In genomic region chr3:40584625-40585189, GRCh38 we compare ENCODE assay signal across 8 cellular contexts. TPM values are rescaled to one million over a fixed set of nuclear protein-coding genes. Genes with fewer than 3 reads are reported as not detected.
DNase-seq lines count a peak whose midpoint lies in the region; ATAC-seq and TF ChIP-seq lines count a peak whose summit lies in the region.

No MANE protein-coding gene starts in this region.

- TF ChIP-seq POLR2A in adrenal gland (IDR thresholded peaks at IDR 0.05), result no peak

- H3K4me3 ChIP-seq in LNCaP clone FGC (ENCODE audit: low read depth, low read length) (no peak overlapping the region), adrenal gland (no peak overlapping the region)

- no peaks in the 10 kb centered on the region for H3K36me3 ChIP-seq in adrenal gland (replicated peaks in 1 of 2)

- H3K27me3 ChIP-seq in adrenal gland, result no peaks in the 10 kb centered on the region

- DNase-seq in LNCaP clone FGC (ENCODE audit: low read depth) (peak; percentile 25), T-helper 1 cell (peak; percentile 37 to 56 (median 54)), adrenal gland (peak; percentile 80 to 95 (median 89)), left cardiac atrium (peak; percentile 93), posterior vena cava (ENCODE audit: low spot score) (peak; percentile 97), ureter (ENCODE audit: low spot score) (peak; percentile 88)

- peak; percentile 57 for ATAC-seq in GM19452 (IDR thresholded peaks at IDR 0.05; ENCODE audit: unreplicated experiment)
- peak; percentile 94 for ATAC-seq in left cardiac atrium

- WGBS in adrenal gland, 4 donors, result 29 to 60% (median 39%) methylated on average over 8 to 15 of the region's 15 CpGs

- intact Hi-C loops in adrenal gland (cut with DNase I) (loop anchor here (2.0 to 10.0 kb wide), 3 partner anchors 610 to 1298 kb away; partner anchors contain the start of gene CTNNB1 (in 1 of the 2)), left cardiac atrium (cut with DNase I) (loop anchor here in 1 of 2 donors (1.0 to 10.0 kb wide), 6 partner anchors 290 to 1297 kb away; no protein-coding TSS in a partner anchor), posterior vena cava (cut with DNase I) (loop anchor here (5.0 to 10.0 kb wide), 5 partner anchors 130 to 1300 kb away; no protein-coding TSS in a partner anchor)

- TF ChIP-seq CTCF in C4-2B (conservative IDR thresholded peaks at IDR 0.05), result peak; percentile 95
- peak; percentile 96 for TF ChIP-seq CTCF in LNCaP clone FGC (IDR thresholded peaks at IDR 0.05; ENCODE audit: control insufficient read depth, extremely low read depth, insufficient read depth)
- peak; percentile 74 to 97 (median 94) for TF ChIP-seq CTCF in adrenal gland (IDR thresholded peaks at IDR 0.05)

- H3K4me1 ChIP-seq in adrenal gland (replicated peaks in 1 of 2), result peaks cover 0 to 3% of the 10 kb centered on the region in 2 donors

- H3K27ac ChIP-seq in C4-2B (no peak overlapping the region), adrenal gland (peak overlapping the region in 1 of 5 donors; percentile 19)

- no peaks in the 10 kb centered on the region for H3K9me3 ChIP-seq in adrenal gland (replicated peaks in 1 of 3)

RNA-seq across cellular contexts. Expression of gene ZNF621, which starts 59.9 kb away (rescaled TPM):
- total RNA-seq in adrenal gland, result 10 to 100 TPM in 6 of 8 donors, 1 to 10 TPM in 2; 9.1 to 22.1 (median 17.5) TPM
- polyA plus RNA-seq in adrenal gland, result 10 to 100 TPM; 15.8 to 30.1 (median 16.7) TPM
- total RNA-seq in left cardiac atrium, result 10 to 100 TPM; 10.7 to 12.4 TPM
- total RNA-seq in posterior vena cava, result 10 to 100 TPM; 21.0 to 23.8 TPM
- total RNA-seq in ureter, result 28.0 TPM

Comparison
In these comparisons a context has a peak if more than half of its experiments do, and no peak if none do; other contexts are left out.
1. DNase-seq: peak in every context shown above with its lines; median percentile 97 in posterior vena cava; 93 in left cardiac atrium; 89 in adrenal gland; 88 in ureter; 54 in T-helper 1 cell; 25 in LNCaP clone FGC.